ENCODE assay signal across 8 cellular contexts in genomic region chr17:56593073-56593740, GRCh38. TPM values are rescaled to one million over a fixed set of nuclear protein-coding genes. Genes with fewer than 3 reads are reported as not detected.
DNase-seq lines count a peak whose midpoint lies in the region; ATAC-seq and TF ChIP-seq lines count a peak whose summit lies in the region.

Gene NOG, plus strand, starts transcription at chr17:56593699. Its CDS starts 525 bp downstream, at chr17:56594224.

- TF ChIP-seq CTCF in upper lobe of left lung (IDR thresholded peaks at IDR 0.05) = no peak

- no peaks in the 10 kb centered on the region for H3K9me3 Mint-ChIP-seq in naive B cell

- H3K4me3 Mint-ChIP-seq in naive B cell = peak within 1 kb of the TSS; percentile 75 to 89 (median 78)

- H3K9me3 ChIP-seq in upper lobe of left lung = no peaks in the 10 kb centered on the region

- 1% methylated on average over 33 of the region's 58 CpGs; no CpG with 5 or more reads in 1 of the 2 donors for WGBS in upper lobe of left lung, 2 donors

- peaks cover 0 to 38% (median 13%) of the 10 kb centered on the region in 4 donors for H3K27me3 ChIP-seq in upper lobe of left lung

- H3K27me3 Mint-ChIP-seq in naive B cell = peaks cover 56 to 77% (median 63%) of the 10 kb centered on the region in 3 donors

- no peaks in the 10 kb centered on the region for H3K36me3 ChIP-seq in upper lobe of left lung

- ATAC-seq in naive B cell (ENCODE audit: low read depth in 2 of 2) (peak; percentile 20 to 26), upper lobe of left lung (ENCODE audit: low FRiP score in 2 of 2) (peak in 1 of 2 donors; percentile 63), HG03045 (IDR thresholded peaks at IDR 0.05; ENCODE audit: unreplicated experiment) (no peak)

- TF ChIP-seq POLR2A in upper lobe of left lung (IDR thresholded peaks at IDR 0.05) = no peak

- peaks cover 51 to 62% (median 55%) of the 10 kb centered on the region in 4 donors for H3K4me1 ChIP-seq in upper lobe of left lung

- H3K27ac Mint-ChIP-seq in naive B cell = peak within 1 kb of the TSS in 1 of 6 donors; percentile 51

- no peak for TF ChIP-seq EP300 in upper lobe of left lung (IDR thresholded peaks at IDR 0.05)

- peaks cover 28 to 36% (median 36%) of the 10 kb centered on the region in 3 donors for H3K4me1 Mint-ChIP-seq in naive B cell

- peak within 1 kb of the TSS in 3 of 4 donors; percentile 16 to 76 (median 32) for H3K27ac ChIP-seq in upper lobe of left lung

- peak within 1 kb of the TSS; percentile 32 to 59 (median 54) for H3K4me3 ChIP-seq in upper lobe of left lung

- DNase-seq in NCI-H345 (lab: John Stamatoyannopoulos, UW) (peak; percentile 38), NCI-H345 treated with DMSO at 0.1 percent for 48 hours (lab: John Stamatoyannopoulos, UW; ENCODE audit: unreplicated experiment) (no peak), NCI-H69 (lab: John Stamatoyannopoulos, UW) (peak; percentile 80), fibroblast of gingiva (ENCODE audit: low read depth) (peak; percentile 39), naive B cell (no peak), upper lobe of left lung (peak; percentile 38 to 89)
- peak; percentile 63 for DNase-seq in activated T-cell treated with anti-CD3 and anti-CD28 coated beads, Interleukin-2, amount 50 U/mL, for 1 hour

- H3K36me3 Mint-ChIP-seq in naive B cell = no peaks in the 10 kb centered on the region

RNA-seq across cellular contexts. Expression of gene NOG, which starts in this region (rescaled TPM):
- polyA plus RNA-seq in naive B cell (ENCODE audit: low read depth in 6 of 6) = under 1 TPM in 2 of 6 donors, not detected in 4; 0.16 to 0.17 TPM
- 1 to 10 TPM in 4 of 6 donors, under 1 TPM in 1, not detected in 1; 0.80 to 8.5 (median 2.2) TPM for total RNA-seq in upper lobe of left lung

Comparison
In these comparisons a context has a peak if more than half of its experiments do, and no peak if none do; other contexts are left out.
1. DNase-seq: peak in NCI-H345 (single experiment), NCI-H69 (single experiment), activated T-cell treated with anti-CD3 and anti-CD28 coated beads, Interleukin-2, amount 50 U/mL, for 1 hour (single experiment), fibroblast of gingiva (single experiment) and upper lobe of left lung (2 of 2); none in NCI-H345 treated with DMSO at 0.1 percent for 48 hours (single experiment) and naive B cell (single experiment).
2. Peak in ATAC-seq in naive B cell; RNA of the gene not detected or under 1 TPM.